ENCODE assay signal across 23 cellular contexts in genomic region chr2:174503161-174503809, GRCh38.
"Had no signal": no experiment of that assay in that cellular context is flagged by ENCODE, and none has a peak within 500 bp of the region (broad histone marks: within the 10 kb centered on the region; RNA-seq: fewer than 3 reads in every experiment).

No MANE protein-coding gene starts in this region.

- FAIRE-seq: kidney had no signal

- H3K4me1 ChIP-seq: parathyroid adenoma, psoas muscle, spleen, tibial artery, upper lobe of left lung, vagina had no signal

- DNase-seq: dermis blood vessel endothelial cell; foreskin melanocyte; head of caudate nucleus; kidney; left cardiac atrium; left ventricle myocardium superior; mesenchymal stem cell; naive B cell; occipital lobe; psoas muscle; retina; spleen; stimulated activated CD4-positive, alpha-beta T cell treated with anti-CD3 and anti-CD28 coated beads, Interleukin-15, amount 100 ng/mL, for 24 hours; stimulated activated CD4-positive, alpha-beta T cell treated with anti-CD3 and anti-CD28 coated beads, Interleukin-1b, Interleukin-23, amount 100 ng/mL, for 48 hours; stimulated activated CD4-positive, alpha-beta T cell treated with anti-CD3 and anti-CD28 coated beads, Interleukin-4, amount 100 ng/mL, for 24 hours; tibial artery; upper lobe of left lung had no signal

- H3K9me3 ChIP-seq: psoas muscle, tibial artery, upper lobe of left lung, vagina had no signal

- H3K9ac ChIP-seq: parathyroid adenoma had no signal

- H3K4me2 ChIP-seq: hepatocyte had no signal

- ATAC-seq: left cardiac atrium; left ventricle myocardium superior; psoas muscle; sciatic nerve; stimulated activated memory B cell treated with anti-CD40 and anti-IgM and Interleukin-4, amounts not matched to agents 10 μg/mL and 1 μg/mL and 100 μg/mL, for 72 hours had no signal

- H3K4me3 ChIP-seq: hepatocyte, lung, psoas muscle, spleen, tibial artery, upper lobe of left lung, vagina had no signal

- H3K36me3 ChIP-seq: spleen, tibial artery, upper lobe of left lung, vagina had no signal

- H3K27ac ChIP-seq: hepatocyte, parathyroid adenoma, psoas muscle, spleen, tibial artery, upper lobe of left lung, vagina had no signal

- H3K27me3 ChIP-seq: hepatocyte, tibial artery, upper lobe of left lung, vagina had no signal

- H2AFZ ChIP-seq: hepatocyte, parathyroid adenoma had no signal

- H3K79me2 ChIP-seq: hepatocyte, parathyroid adenoma had no signal
